Comparison of ENCODE assay signal across 9 cellular contexts in the genomic region with DNA sequence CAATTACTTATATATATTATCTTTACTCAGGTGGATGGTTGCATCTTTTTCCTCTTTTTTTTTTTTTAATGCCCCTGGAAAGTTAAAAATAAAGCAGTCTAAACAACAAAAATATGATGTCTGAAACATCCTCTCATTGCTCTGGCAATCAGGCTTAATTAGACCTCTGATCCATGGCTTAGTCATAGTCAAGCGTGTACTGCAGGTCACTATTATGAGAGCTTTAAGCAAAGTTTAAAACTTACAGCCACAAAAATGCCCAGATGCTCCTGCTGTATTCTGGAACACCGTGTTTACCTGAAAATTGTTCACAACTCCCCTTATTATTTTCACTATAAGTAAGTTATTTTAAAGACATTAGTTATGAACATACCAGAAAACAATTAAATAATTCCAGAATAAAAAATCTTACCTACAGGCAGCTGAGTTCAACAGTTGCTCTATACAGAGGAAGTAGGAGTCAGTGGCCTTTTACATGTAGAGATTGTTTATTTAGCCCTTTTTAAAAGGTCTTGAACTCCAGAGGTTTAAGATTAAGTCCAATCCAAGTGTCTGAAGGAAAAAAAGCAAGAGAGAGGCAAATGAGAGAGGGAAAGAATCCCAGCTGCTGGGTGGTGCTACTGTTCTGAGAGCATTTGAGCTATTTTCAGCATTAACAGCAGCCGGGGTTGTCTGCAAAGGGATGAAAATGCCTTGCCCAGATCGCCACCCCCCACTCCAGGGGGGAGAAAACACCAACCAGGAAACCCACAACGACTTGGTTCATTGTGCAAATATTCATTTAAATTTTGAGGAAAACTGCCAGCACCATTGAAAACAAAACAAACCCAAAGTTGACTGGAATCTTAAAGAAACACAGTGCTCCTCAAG. TPM values are rescaled to one million over a fixed set of nuclear protein-coding genes. Genes with fewer than 3 reads are reported as not detected.
DNase-seq lines count a peak whose midpoint lies in the region; ATAC-seq and TF ChIP-seq lines count a peak whose summit lies in the region.
"Had no signal": no experiment of that assay in that cellular context is flagged by ENCODE, and none has a peak within 500 bp of the region (broad histone marks: within the 10 kb centered on the region; RNA-seq: fewer than 3 reads in every experiment).

No MANE protein-coding gene starts in this region.

- no peak for TF ChIP-seq CTCF in colonic mucosa (IDR thresholded peaks at IDR 0.05)
- TF ChIP-seq CTCF in endodermal cell (conservative IDR thresholded peaks at IDR 0.05) = no peak

- H3K36me3 Mint-ChIP-seq in stimulated activated effector memory CD8-positive, alpha-beta T cell treated with anti-CD3 and anti-CD28 coated beads, Interleukin-12 subunit alpha, Interleukin-12 subunit beta, amount 100 ng/mL, for 72 hours = no peaks in the 10 kb centered on the region
- H3K36me3 Mint-ChIP-seq in endodermal cell (ENCODE audit: low read depth) = no peaks in the 10 kb centered on the region

- DNase-seq in HS-5 (ENCODE audit: low read depth) (peak; percentile 29), colonic mucosa (peak; percentile 27), kidney tubule cell (ENCODE audit: low spot score) (peak; percentile 78), endodermal cell (no peak), SJCRH30 (no peak)
- no peak for DNase-seq in stimulated activated effector memory CD8-positive, alpha-beta T cell treated with anti-CD3 and anti-CD28 coated beads, Interleukin-12 subunit alpha, Interleukin-12 subunit beta, amount 100 ng/mL, for 72 hours (ENCODE audit: low spot score in 2 of 2)
- DNase-seq: activated naive CD4-positive, alpha-beta T cell treated with anti-CD3 and anti-CD28 coated beads, Interleukin-2, amount 50 U/mL, for 16 hours had no signal

- H3K9me3 Mint-ChIP-seq in stimulated activated effector memory CD8-positive, alpha-beta T cell treated with anti-CD3 and anti-CD28 coated beads, Interleukin-12 subunit alpha, Interleukin-12 subunit beta, amount 100 ng/mL, for 72 hours = peaks cover 2% of the 10 kb centered on the region
- H3K9me3 Mint-ChIP-seq in endodermal cell = peaks cover 2% of the 10 kb centered on the region

- H3K4me3 ChIP-seq in colonic mucosa (no peak overlapping the region), stomach smooth muscle (ENCODE audit: low read length in 2 of 2) (peak overlapping the region in 1 of 2 donors; percentile 47), endodermal cell (ENCODE audit: low read length) (no peak overlapping the region), SJCRH30 (no peak overlapping the region)

- peaks cover 4% of the 10 kb centered on the region for H3K4me1 ChIP-seq in colonic mucosa
- H3K4me1 ChIP-seq in stomach smooth muscle (ENCODE audit: control insufficient read depth, insufficient read depth, low read length) = peaks cover 6% of the 10 kb centered on the region
- H3K4me1 ChIP-seq in endodermal cell (ENCODE audit: control insufficient read depth, insufficient read depth, low read length) = peaks cover 6% of the 10 kb centered on the region
- no peaks in the 10 kb centered on the region for H3K4me1 ChIP-seq in SJCRH30

- 26 to 50% methylated on average over 2 to 5 of the region's 5 CpGs for WGBS in endodermal cell (ENCODE audit: insufficient coverage in 1 of 2, insufficient read length in 1 of 2), 2 experiments

- no peak overlapping the region for H3K27ac Mint-ChIP-seq in stimulated activated effector memory CD8-positive, alpha-beta T cell treated with anti-CD3 and anti-CD28 coated beads, Interleukin-12 subunit alpha, Interleukin-12 subunit beta, amount 100 ng/mL, for 72 hours
- H3K27ac Mint-ChIP-seq in endodermal cell = no peak overlapping the region

- H3K36me3 ChIP-seq in colonic mucosa = no peaks in the 10 kb centered on the region
- no peaks in the 10 kb centered on the region for H3K36me3 ChIP-seq in stomach smooth muscle (ENCODE audit: control insufficient read depth in 2 of 2, insufficient read depth in 2 of 2, low read length in 2 of 2)
- no peaks in the 10 kb centered on the region for H3K36me3 ChIP-seq in endodermal cell (ENCODE audit: control insufficient read depth, insufficient read depth, low read length)
- no peaks in the 10 kb centered on the region for H3K36me3 ChIP-seq in SJCRH30

- no peaks in the 10 kb centered on the region for H3K9me3 ChIP-seq in colonic mucosa
- H3K9me3 ChIP-seq in stomach smooth muscle (ENCODE audit: control insufficient read depth in 2 of 2, low read length in 2 of 2) = no peaks in the 10 kb centered on the region
- no peaks in the 10 kb centered on the region for H3K9me3 ChIP-seq in endodermal cell (ENCODE audit: control insufficient read depth, low read length)
- H3K9me3 ChIP-seq in SJCRH30 (replicated peaks) = no peaks in the 10 kb centered on the region

- no peak overlapping the region for H3K9ac ChIP-seq in colonic mucosa (ENCODE audit: low read depth in 2 of 2, low read length in 2 of 2)
- H3K9ac ChIP-seq in stomach smooth muscle (ENCODE audit: low read length in 2 of 2) = peak overlapping the region; percentile 1 to 6
- no peak overlapping the region for H3K9ac ChIP-seq in endodermal cell (ENCODE audit: extremely low read depth, low read length, poor library complexity, severe bottlenecking)

- no peaks in the 10 kb centered on the region for H3K4me1 Mint-ChIP-seq in stimulated activated effector memory CD8-positive, alpha-beta T cell treated with anti-CD3 and anti-CD28 coated beads, Interleukin-12 subunit alpha, Interleukin-12 subunit beta, amount 100 ng/mL, for 72 hours
- H3K4me1 Mint-ChIP-seq in endodermal cell = peaks cover 30% of the 10 kb centered on the region

- H3K4me3 Mint-ChIP-seq in stimulated activated effector memory CD8-positive, alpha-beta T cell treated with anti-CD3 and anti-CD28 coated beads, Interleukin-12 subunit alpha, Interleukin-12 subunit beta, amount 100 ng/mL, for 72 hours = no peak overlapping the region
- H3K4me3 Mint-ChIP-seq in endodermal cell = no peak overlapping the region

- no peak for ATAC-seq in stimulated activated effector memory CD8-positive, alpha-beta T cell treated with anti-CD3 and anti-CD28 coated beads, Interleukin-12 subunit alpha, Interleukin-12 subunit beta, amount 100 ng/mL, for 72 hours
- ATAC-seq in HG03097 (IDR thresholded peaks at IDR 0.05; ENCODE audit: low FRiP score, unreplicated experiment) = no peak

- H3K27me3 ChIP-seq in colonic mucosa (no peaks in the 10 kb centered on the region), stomach smooth muscle (ENCODE audit: control insufficient read depth in 1 of 2, insufficient read depth in 2 of 2, low read length in 2 of 2) (no peaks in the 10 kb centered on the region), endodermal cell (ENCODE audit: control insufficient read depth, insufficient read depth, low read length, poor library complexity, severe bottlenecking) (peaks cover 4% of the 10 kb centered on the region), SJCRH30 (no peaks in the 10 kb centered on the region)

- H3K27me3 Mint-ChIP-seq in endodermal cell (ENCODE audit: insufficient read depth) = peaks cover 4% of the 10 kb centered on the region

- H3K27ac ChIP-seq in colonic mucosa (peak overlapping the region; percentile 30), stomach smooth muscle (ENCODE audit: low read length) (peak overlapping the region; percentile 18), endodermal cell (ENCODE audit: low read depth, low read length) (no peak overlapping the region), SJCRH30 (no peak overlapping the region)

- intact Hi-C loops in colonic mucosa (cut with DNase I) = no loop called here

RNA-seq across cellular contexts. Expression of gene SORBS2, which starts 36.9 kb away (rescaled TPM):
- total RNA-seq in colonic mucosa = 10 to 100 TPM; 28.0 to 77.4 TPM
- total RNA-seq in endodermal cell = 10 to 100 TPM in 1 of 2 donors, 1 to 10 TPM in 1; 7.0 to 13.8 TPM
- 57.3 TPM for polyA plus RNA-seq in endodermal cell (2013, experiment 1 of 2)
- 60.3 TPM for polyA plus RNA-seq in endodermal cell (2013, experiment 2 of 2)
- not detected in 2 replicates for total RNA-seq in SJCRH30 (2014; rRNA removed; shearing (Covaris generic))

Comparison
In these comparisons a context has a peak if more than half of its experiments do, and no peak if none do; other contexts are left out.
1. DNase-seq: peak in HS-5 (single experiment), colonic mucosa (single experiment) and kidney tubule cell (single experiment); none in stimulated activated effector memory CD8-positive, alpha-beta T cell treated with anti-CD3 and anti-CD28 coated beads, Interleukin-12 subunit alpha, Interleukin-12 subunit beta, amount 100 ng/mL, for 72 hours (0 of 2), endodermal cell (single experiment) and SJCRH30 (0 of 2).
2. H3K27ac ChIP-seq: peak in colonic mucosa (single experiment) and stomach smooth muscle (single experiment); none in endodermal cell (single experiment) and SJCRH30 (single experiment).
3. H3K9ac ChIP-seq: peak in stomach smooth muscle (2 of 2); none in colonic mucosa (0 of 2) and endodermal cell (single experiment).